8 cellular contexts compared by ENCODE assay signal in the genomic region with DNA sequence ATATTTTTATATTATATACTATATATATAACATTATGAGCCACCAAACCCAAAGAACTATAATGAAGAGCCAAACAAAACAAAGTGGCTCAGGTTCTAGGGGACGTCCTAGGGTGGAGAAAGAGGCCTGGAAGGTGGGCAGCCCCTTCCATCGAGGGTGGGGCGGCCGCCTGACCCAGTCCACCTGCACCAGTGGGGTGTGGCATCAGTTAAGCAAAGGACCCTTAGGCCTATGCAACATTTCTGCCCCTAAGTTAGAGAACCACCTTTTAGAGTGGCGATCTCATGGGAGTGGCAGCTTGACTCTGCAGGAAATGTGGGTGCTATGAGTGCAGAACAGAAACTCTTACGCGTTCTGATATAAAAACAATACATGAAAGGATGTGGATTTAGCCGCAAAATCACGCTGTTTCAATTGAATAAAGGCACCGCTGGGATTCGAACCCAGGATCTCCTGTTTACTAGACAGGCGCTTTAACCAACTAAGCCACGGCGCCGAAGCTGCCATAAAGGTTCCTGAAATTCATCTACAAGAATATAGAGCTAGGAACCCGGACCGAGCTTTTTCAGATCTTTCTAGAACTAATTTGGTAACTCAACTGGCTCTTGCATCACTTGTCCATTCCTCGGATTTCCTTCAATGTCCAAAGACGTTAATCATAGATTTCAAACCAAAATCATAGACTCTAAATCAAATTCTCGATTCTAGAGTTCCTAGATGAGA. TPM values are rescaled to one million over a fixed set of nuclear protein-coding genes. Genes with fewer than 3 reads are reported as not detected.
A peak's percentile ranks its signal among the peaks of the same experiment; 100 is the strongest.
DNase-seq lines count a peak whose midpoint lies in the region; ATAC-seq and TF ChIP-seq lines count a peak whose summit lies in the region.

No MANE protein-coding gene starts in this region.

- DNase-seq in DMS53 (lab: John Stamatoyannopoulos, UW) (peak; percentile 58), DMS53 treated with DMSO at 0.1 percent for 48 hours (lab: John Stamatoyannopoulos, UW; ENCODE audit: unreplicated experiment) (no peak), RWPE1 (ENCODE audit: low spot score) (no peak), right cardiac atrium (peak in 2 of 3 donors; percentile 57 to 75), skeletal muscle cell (ENCODE audit: low read depth) (no peak)
- DNase-seq in activated naive CD4-positive, alpha-beta T cell treated with anti-CD3 and anti-CD28 coated beads, Interleukin-2, amount 50 U/mL, for 72 hours (ENCODE audit: low spot score in 2 of 2): peak; percentile 75 to 77

- H3K27me3 ChIP-seq in right cardiac atrium (ENCODE audit: control insufficient read depth, insufficient read depth): no peaks in the 10 kb centered on the region

- H3K36me3 Mint-ChIP-seq in activated naive CD4-positive, alpha-beta T cell treated with anti-CD3 and anti-CD28 coated beads, Interleukin-2, amount 50 U/mL, for 72 hours: peaks cover 13 to 34% of the 10 kb centered on the region in 2 donors

- ATAC-seq in activated naive CD4-positive, alpha-beta T cell treated with anti-CD3 and anti-CD28 coated beads, Interleukin-2, amount 50 U/mL, for 72 hours: peak; percentile 9 to 25
- ATAC-seq in right cardiac atrium (no peak), HG03159 (IDR thresholded peaks at IDR 0.05; ENCODE audit: unreplicated experiment) (no peak), GM21367 (IDR thresholded peaks at IDR 0.05; ENCODE audit: unreplicated experiment) (no peak)

- no peak for TF ChIP-seq CTCF in RWPE1 (conservative IDR thresholded peaks at IDR 0.05; ENCODE audit: low read depth)

- CTCF ChIA-PET in RWPE1 (lab: Yijun Ruan, JAX): interaction anchor here (0.6 to 1.2 kb wide), 2 partner anchors 8 to 75 kb away, joined by 3 to 4 read pairs; no protein-coding TSS in a partner anchor

- no peaks in the 10 kb centered on the region for H3K9me3 ChIP-seq in right cardiac atrium (ENCODE audit: control insufficient read depth, low read length)

- intact Hi-C loops in right cardiac atrium (cut with DNase I): loop anchor here in 3 of 4 donors (10.0 kb wide), 1 partner anchor 101 kb away; the partner anchor contains the start of gene HES7 (in 3 of the 3)

- H3K9me3 Mint-ChIP-seq in activated naive CD4-positive, alpha-beta T cell treated with anti-CD3 and anti-CD28 coated beads, Interleukin-2, amount 50 U/mL, for 72 hours: no peaks in the 10 kb centered on the region

- H3K27ac ChIP-seq in RWPE1 (peak overlapping the region; percentile 99), right cardiac atrium (ENCODE audit: low read length) (no peak overlapping the region)

- POLR2A ChIA-PET in RWPE1 (lab: Yijun Ruan, JAX; ENCODE audit: low non-redundant PET): no interaction called here

- peak overlapping the region; percentile 92 to 96 for H3K27ac Mint-ChIP-seq in activated naive CD4-positive, alpha-beta T cell treated with anti-CD3 and anti-CD28 coated beads, Interleukin-2, amount 50 U/mL, for 72 hours

- WGBS in right cardiac atrium: 47% methylated on average over 20 of the region's 20 CpGs

- H3K4me3 ChIP-seq in right cardiac atrium (ENCODE audit: low read length) (no peak overlapping the region), skeletal muscle cell (ENCODE audit: low read depth, low read length) (peak overlapping the region; percentile 51)

- peaks cover 5% of the 10 kb centered on the region for H3K4me1 ChIP-seq in right cardiac atrium (ENCODE audit: control insufficient read depth, insufficient read depth, low read length)

RNA-seq across cellular contexts. Expression of gene AURKB, which starts 15.6 kb away (rescaled TPM):
- 100 to 1,000 TPM; 169 to 319 TPM for total RNA-seq in activated naive CD4-positive, alpha-beta T cell treated with anti-CD3 and anti-CD28 coated beads, Interleukin-2, amount 50 U/mL, for 72 hours
- 1 to 10 TPM in 2 of 4 donors, not detected in 2; 1.1 to 1.3 TPM for total RNA-seq in right cardiac atrium
- 0.45 TPM for polyA plus RNA-seq in right cardiac atrium

RNA-seq across cellular contexts. Expression of gene CTC1, which starts 21.9 kb away (rescaled TPM):
- total RNA-seq in activated naive CD4-positive, alpha-beta T cell treated with anti-CD3 and anti-CD28 coated beads, Interleukin-2, amount 50 U/mL, for 72 hours: 100 to 1,000 TPM in 1 of 2 donors, 10 to 100 TPM in 1; 57.6 to 107 TPM
- total RNA-seq in right cardiac atrium: 10 to 100 TPM; 12.8 to 21.1 (median 17.2) TPM
- polyA plus RNA-seq in right cardiac atrium: 12.4 TPM

RNA-seq across cellular contexts. Expression of gene PFAS, which starts 23.1 kb away (rescaled TPM):
- 100 to 1,000 TPM in 1 of 2 donors, 10 to 100 TPM in 1; 47.0 to 147 TPM for total RNA-seq in activated naive CD4-positive, alpha-beta T cell treated with anti-CD3 and anti-CD28 coated beads, Interleukin-2, amount 50 U/mL, for 72 hours
- total RNA-seq in right cardiac atrium: 10 to 100 TPM; 12.4 to 19.7 (median 15.7) TPM
- 7.5 TPM for polyA plus RNA-seq in right cardiac atrium

RNA-seq across cellular contexts. Expression of gene BORCS6, which starts 36.0 kb away (rescaled TPM):
- 1 to 10 TPM; 5.4 to 7.2 TPM for total RNA-seq in activated naive CD4-positive, alpha-beta T cell treated with anti-CD3 and anti-CD28 coated beads, Interleukin-2, amount 50 U/mL, for 72 hours
- total RNA-seq in right cardiac atrium: 1 to 10 TPM; 7.0 to 9.9 (median 9.6) TPM
- polyA plus RNA-seq in right cardiac atrium: 7.3 TPM

RNA-seq across cellular contexts. Expression of gene TMEM107, which starts 49.8 kb away (rescaled TPM):
- total RNA-seq in activated naive CD4-positive, alpha-beta T cell treated with anti-CD3 and anti-CD28 coated beads, Interleukin-2, amount 50 U/mL, for 72 hours: 10 to 100 TPM; 32.7 to 48.9 TPM
- total RNA-seq in right cardiac atrium: 10 to 100 TPM in 2 of 4 donors, 1 to 10 TPM in 2; 7.1 to 11.4 (median 9.2) TPM
- polyA plus RNA-seq in right cardiac atrium: 7.2 TPM

Comparison
In these comparisons a context has a peak if more than half of its experiments do, and no peak if none do; other contexts are left out.
1. DNase-seq: peak in DMS53 (single experiment), activated naive CD4-positive, alpha-beta T cell treated with anti-CD3 and anti-CD28 coated beads, Interleukin-2, amount 50 U/mL, for 72 hours (2 of 2) and right cardiac atrium (2 of 3); none in DMS53 treated with DMSO at 0.1 percent for 48 hours (single experiment), RWPE1 (single experiment) and skeletal muscle cell (single experiment).
2. ATAC-seq: peak in activated naive CD4-positive, alpha-beta T cell treated with anti-CD3 and anti-CD28 coated beads, Interleukin-2, amount 50 U/mL, for 72 hours (2 of 2); none in right cardiac atrium (0 of 2), HG03159 (single experiment) and GM21367 (single experiment).
3. RNA of gene AURKB, which starts 15.6 kb away (total RNA-seq): 169 to 319 TPM in activated naive CD4-positive, alpha-beta T cell treated with anti-CD3 and anti-CD28 coated beads, Interleukin-2, amount 50 U/mL, for 72 hours; 1.1 to 1.3 TPM in right cardiac atrium; every median in the first group is over 10 times any median in the second.